14 cellular contexts compared by ENCODE assay signal in the genomic region with DNA sequence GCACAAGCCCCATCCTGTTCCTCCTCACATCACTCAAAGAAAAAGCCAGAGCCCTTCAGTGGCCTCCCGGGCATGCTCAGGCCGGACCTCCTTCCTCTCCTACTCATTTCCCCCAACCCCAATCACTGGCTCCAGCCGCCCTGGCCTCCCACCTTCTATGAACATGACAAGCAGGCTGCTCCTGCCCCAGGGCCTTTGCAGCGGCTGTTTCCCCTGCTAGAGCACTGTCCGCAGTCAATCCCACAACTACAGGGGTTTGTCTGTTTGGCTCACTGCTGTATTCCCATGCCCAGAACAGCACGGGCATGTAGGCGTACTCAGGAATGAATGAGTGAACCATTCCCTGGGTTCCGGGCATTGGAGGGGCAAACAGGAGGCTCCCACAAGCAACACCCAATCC.
"Had no signal": no experiment of that assay in that cellular context is flagged by ENCODE, and none has a peak within 500 bp of the region (broad histone marks: within the 10 kb centered on the region; RNA-seq: fewer than 3 reads in every experiment).

No MANE protein-coding gene starts in this region.

- H3K36me3 Mint-ChIP-seq: immature natural killer cell; memory B cell; stimulated activated naive B cell treated with anti-CD40 and anti-IgM and Interleukin-4, amounts not matched to agents 10 μg/mL and 1 μg/mL and 100 μg/mL, for 72 hours had no signal

- H3K27ac Mint-ChIP-seq: activated CD4-positive, alpha-beta T cell treated with anti-CD3 and anti-CD28 coated beads for 36 hours; activated CD8-positive, alpha-beta T cell treated with anti-CD3 and anti-CD28 coated beads, Interleukin-2, amount 10 ng/mL, durations not matched to agents 7 days and 5 days; memory B cell; stimulated activated naive B cell treated with anti-CD40 and anti-IgM and Interleukin-4, amounts not matched to agents 10 μg/mL and 1 μg/mL and 100 μg/mL, for 72 hours had no signal

- DNase-seq: activated CD4-positive, alpha-beta T cell treated with anti-CD3 and anti-CD28 coated beads for 36 hours; activated CD8-positive, alpha-beta T cell treated with anti-CD3 and anti-CD28 coated beads, Interleukin-2, amount 10 ng/mL, durations not matched to agents 7 days and 5 days; activated naive CD4-positive, alpha-beta T cell treated with anti-CD3 and anti-CD28 coated beads, Interleukin-2, amount 50 U/mL, for 16 hours; central memory CD4-positive, alpha-beta T cell; effector memory CD4-positive, alpha-beta T cell; immature natural killer cell; left lung; stimulated activated CD4-positive, alpha-beta T cell treated with anti-CD3 and anti-CD28 coated beads, Interleukin-1b, Interleukin-23, amount 100 ng/mL, for 48 hours; stimulated activated naive B cell treated with anti-CD40 and anti-IgM and Interleukin-4, amounts not matched to agents 10 μg/mL and 1 μg/mL and 100 μg/mL, for 72 hours; T1000 had no signal

- H3K4me3 Mint-ChIP-seq: activated CD4-positive, alpha-beta T cell treated with anti-CD3 and anti-CD28 coated beads for 36 hours; activated CD8-positive, alpha-beta T cell treated with anti-CD3 and anti-CD28 coated beads, Interleukin-2, amount 10 ng/mL, durations not matched to agents 7 days and 5 days; immature natural killer cell; memory B cell; stimulated activated naive B cell treated with anti-CD40 and anti-IgM and Interleukin-4, amounts not matched to agents 10 μg/mL and 1 μg/mL and 100 μg/mL, for 72 hours had no signal

- H3K36me3 ChIP-seq: adrenal gland, left lung, right atrium auricular region had no signal

- H3K9me3 ChIP-seq: adrenal gland, left lung, right atrium auricular region had no signal

- H3K27me3 ChIP-seq: right atrium auricular region had no signal

- H3K9me3 Mint-ChIP-seq: memory B cell; stimulated activated naive B cell treated with anti-CD40 and anti-IgM and Interleukin-4, amounts not matched to agents 10 μg/mL and 1 μg/mL and 100 μg/mL, for 72 hours had no signal

- H3K4me1 ChIP-seq: adrenal gland, left lung, right atrium auricular region had no signal

- H3K4me1 Mint-ChIP-seq: activated CD4-positive, alpha-beta T cell treated with anti-CD3 and anti-CD28 coated beads for 36 hours; immature natural killer cell; stimulated activated naive B cell treated with anti-CD40 and anti-IgM and Interleukin-4, amounts not matched to agents 10 μg/mL and 1 μg/mL and 100 μg/mL, for 72 hours had no signal

- H3K4me3 ChIP-seq: adrenal gland, coronary artery, left lung, right atrium auricular region had no signal

- ATAC-seq: activated CD4-positive, alpha-beta T cell treated with anti-CD3 and anti-CD28 coated beads for 36 hours; activated CD8-positive, alpha-beta T cell treated with anti-CD3 and anti-CD28 coated beads, Interleukin-2, amount 10 ng/mL, durations not matched to agents 7 days and 5 days; left lung; stimulated activated naive B cell treated with anti-CD40 and anti-IgM and Interleukin-4, amounts not matched to agents 10 μg/mL and 1 μg/mL and 100 μg/mL, for 72 hours had no signal

- H3K27ac ChIP-seq: adrenal gland, coronary artery, left lung, right atrium auricular region had no signal
